ENCODE assay signal across 8 cellular contexts in genomic region chr16:68264128-68265077, GRCh38. TPM values are rescaled to one million over a fixed set of nuclear protein-coding genes. Genes with fewer than 3 reads are reported as not detected.
A peak's percentile ranks its signal among the peaks of the same experiment; 100 is the strongest.
DNase-seq lines count a peak whose midpoint lies in the region; ATAC-seq and TF ChIP-seq lines count a peak whose summit lies in the region.

SLC7A6 (plus strand) TSS chr16:68264526; CDS start chr16:68274727, 10,201 bp downstream.

- peaks cover 28% of the 10 kb centered on the region for H3K4me1 Mint-ChIP-seq in CD14-positive monocyte

- peak within 1 kb of the TSS; percentile 97 to 99 for H3K4me3 Mint-ChIP-seq in CD14-positive monocyte

- TF ChIP-seq RAD21 in neural cell (conservative IDR thresholded peaks at IDR 0.05) = peak; percentile 26

- no peaks in the 10 kb centered on the region for H3K79me2 ChIP-seq in neural cell (replicated peaks; ENCODE audit: insufficient read depth, low read length)

- H3K4me1 ChIP-seq in stomach = peaks cover 20 to 63% (median 35%) of the 10 kb centered on the region in 4 donors

- DNase-seq in CD14-positive monocyte (ENCODE audit: low spot score) (peak; percentile 75), GM19238 (ENCODE audit: insufficient read length, low spot score) (peak; percentile 91), RPMI8226 (peak; percentile 89), fibroblast of the aortic adventitia (ENCODE audit: low read depth) (peak; percentile 60), stomach (peak; percentile 79)
- DNase-seq in activated T-helper 9 cell treated with anti-CD3 and anti-CD28 coated beads, Interleukin-2, amount 50 U/mL, for 16 hours (ENCODE audit: low read depth) = peak; percentile 80

- no peaks in the 10 kb centered on the region for H3K9me2 ChIP-seq in neural cell (ENCODE audit: insufficient read depth, low read length)

- H3K36me3 Mint-ChIP-seq in CD14-positive monocyte = peaks cover 15 to 33% of the 10 kb centered on the region in 2 donors

- H3F3A ChIP-seq in neural cell (ENCODE audit: insufficient read depth, low read length, poor library complexity, severe bottlenecking) = peaks cover 3% of the 10 kb centered on the region

- no peaks in the 10 kb centered on the region for H3K27me3 ChIP-seq in neural cell (ENCODE audit: insufficient read depth, low read depth, low read length)
- H3K27me3 ChIP-seq in stomach = no peaks in the 10 kb centered on the region

- H3K27ac Mint-ChIP-seq in CD14-positive monocyte = peak within 1 kb of the TSS; percentile 88 to 96 (median 96)

- TF ChIP-seq CTCF in CD14-positive monocyte (IDR thresholded peaks at IDR 0.05) = peak; percentile 85
- TF ChIP-seq CTCF in fibroblast of the aortic adventitia (IDR thresholded peaks at IDR 0.05; ENCODE audit: insufficient read depth, low read length) = peak; percentile 68
- peak; percentile 85 for TF ChIP-seq CTCF in neural cell (IDR thresholded peaks at IDR 0.05; ENCODE audit: poor library complexity, severe bottlenecking)
- peak in 4 of 7 experiments; percentile 39 to 66 (median 51) for TF ChIP-seq CTCF in stomach (IDR thresholded peaks at IDR 0.05)

- H3K36me3 ChIP-seq in neural cell (ENCODE audit: insufficient read depth, low read length) (no peaks in the 10 kb centered on the region), stomach (peaks cover 11 to 16% (median 14%) of the 10 kb centered on the region in 4 donors)

- intact Hi-C loops in CD14-positive monocyte (cut with micrococcal nuclease) = loop anchor here (5.0 kb wide), 2 partner anchors 48 to 63 kb away; partner anchors contain the start of genes PRMT7 (in 2 of the 2) and SLC7A6OS (in 2 of the 2)
- intact Hi-C loops in stomach (cut with DNase I; ENCODE audit: low total_unique reads) = loop anchor here (5.0 kb wide), 1 partner anchor 63 kb away; no protein-coding TSS in a partner anchor

- no peaks in the 10 kb centered on the region for H3K9me3 ChIP-seq in neural cell (ENCODE audit: low read length)
- no peaks in the 10 kb centered on the region for H3K9me3 ChIP-seq in stomach

- H4K20me1 ChIP-seq in neural cell (ENCODE audit: insufficient read depth) = no peaks in the 10 kb centered on the region

- peak within 1 kb of the TSS; percentile 81 for H3K9ac ChIP-seq in neural cell (ENCODE audit: low read length)

- no peak for TF ChIP-seq POLR2A in stomach (IDR thresholded peaks at IDR 0.05)

- H3K9me3 Mint-ChIP-seq in CD14-positive monocyte = no peaks in the 10 kb centered on the region

- H3K4me2 ChIP-seq in neural cell (ENCODE audit: low read length) = peak within 1 kb of the TSS; percentile 36

- peak within 1 kb of the TSS; percentile 69 for H2AFZ ChIP-seq in neural cell (ENCODE audit: low read depth, low read length)

- H3K4me3 ChIP-seq in fibroblast of the aortic adventitia (ENCODE audit: low read depth, low read length) (peak within 1 kb of the TSS; percentile 96), neural cell (ENCODE audit: low read length) (peak within 1 kb of the TSS; percentile 97), stomach (peak within 1 kb of the TSS; percentile 65 to 91 (median 75))

- peaks cover 0 to 3% (median 0%) of the 10 kb centered on the region in 3 donors for H3K27me3 Mint-ChIP-seq in CD14-positive monocyte (ENCODE audit: low read depth in 3 of 3)

- WGBS in stomach, 5 donors = 0 to 1% (median 1%) methylated on average over 11 to 123 of the region's 123 CpGs

- TF ChIP-seq EP300 in neural cell (conservative IDR thresholded peaks at IDR 0.05; ENCODE audit: poor library complexity, severe bottlenecking) (peak; percentile 52), stomach (IDR thresholded peaks at IDR 0.05) (no peak)

- peak; percentile 47 for ATAC-seq in HG03442 (IDR thresholded peaks at IDR 0.05; ENCODE audit: unreplicated experiment)

- H3K27ac ChIP-seq in neural cell (ENCODE audit: low read length) (peak within 1 kb of the TSS; percentile 68), stomach (peak within 1 kb of the TSS; percentile 91 to 97 (median 94))

TF ChIP-seq in neural cell, 6 proteins besides CTCF, POLR2A, EP300 and RAD21:
- TF ChIP-seq REST (IDR thresholded peaks at IDR 0.05; ENCODE audit: borderline replicate concordance) (peak; percentile 71), MXI1 (conservative IDR thresholded peaks at IDR 0.05; ENCODE audit: poor library complexity, severe bottlenecking) (peak; percentile 94), POLR2AphosphoS5 (IDR thresholded peaks at IDR 0.05) (peak; percentile 61), EZH2 (IDR thresholded peaks at IDR 0.05; ENCODE audit: borderline replicate concordance, insufficient read depth, low read length, poor library complexity, severe bottlenecking) (no peak), TAF1 (IDR thresholded peaks at IDR 0.05; ENCODE audit: low read depth) (no peak), SMC3 (conservative IDR thresholded peaks at IDR 0.05; ENCODE audit: poor library complexity) (peak; percentile 43)

RNA-seq across cellular contexts. Expression of gene SLC7A6, which starts in this region (rescaled TPM):
- polyA plus RNA-seq in CD14-positive monocyte (1 to 10 TPM; 4.3 to 5.5 TPM), neural cell (36.0 and 39.3 TPM in 2 replicates), stomach (1 to 10 TPM; 2.9 to 6.0 (median 4.2) TPM)
- total RNA-seq in fibroblast of the aortic adventitia (ENCODE audit: low replicate concordance) (4.8 and 15.2 TPM in 2 replicates), stomach (10 to 100 TPM; 11.9 to 66.1 (median 17.2) TPM)
- 24.2 and 38.5 TPM in 2 replicates for polyA minus RNA-seq in neural cell

Comparison
In these comparisons a context has a peak if more than half of its experiments do, and no peak if none do; other contexts are left out.
1. Peak in every context shown above with its lines: DNase-seq, ATAC-seq, H3K4me3 ChIP-seq and H3K27ac ChIP-seq.